ENCODE assay signal across 19 cellular contexts in genomic region chr4:134490863-134491262, GRCh38.
A peak's percentile ranks its signal among the peaks of the same experiment; 100 is the strongest.
DNase-seq lines count a peak whose midpoint lies in the region; TF ChIP-seq lines count a peak whose summit lies in the region.
"Had no signal": no experiment of that assay in that cellular context is flagged by ENCODE, and none has a peak within 500 bp of the region (broad histone marks: within the 10 kb centered on the region; RNA-seq: fewer than 3 reads in every experiment).

No MANE protein-coding gene starts in this region.

- H3K9ac ChIP-seq in smooth muscle cell (ENCODE audit: low read depth), result no peak overlapping the region

- H2AFZ ChIP-seq in smooth muscle cell (ENCODE audit: low read depth), result no peak overlapping the region
- H2AFZ ChIP-seq: PC-9 had no signal

- no peaks in the 10 kb centered on the region for H4K20me1 ChIP-seq in smooth muscle cell (ENCODE audit: low read depth)

- no peak for TF ChIP-seq CTCF in smooth muscle cell (IDR thresholded peaks at IDR 0.05; ENCODE audit: borderline replicate concordance, insufficient read depth, poor library complexity, severe bottlenecking)
- no peak for TF ChIP-seq CTCF in GM10248 (IDR thresholded peaks at IDR 0.05; ENCODE audit: control extremely low read depth, extremely low read depth, low read depth, missing control alignments)

- no peaks in the 10 kb centered on the region for H3K9me3 ChIP-seq in SJCRH30 (replicated peaks)
- no peaks in the 10 kb centered on the region for H3K9me3 ChIP-seq in smooth muscle cell (replicated peaks; ENCODE audit: low read depth)
- H3K9me3 ChIP-seq: BE2C, HAP-1, SJSA1 had no signal

- H3K4me2 ChIP-seq in smooth muscle cell, result no peak overlapping the region
- H3K4me2 ChIP-seq: PC-9 had no signal

- DNase-seq in HS-5 (ENCODE audit: low read depth) (peak; percentile 25), SJCRH30 (peak; percentile 51 to 54), iris pigment epithelial cell (ENCODE audit: low read depth) (peak; percentile 0), GF-D8 (lab: John Stamatoyannopoulos, UW) (no peak), C1 segment of cervical spinal cord (lab: John Stamatoyannopoulos, UW) (no peak), smooth muscle cell (lab: John Stamatoyannopoulos, UW; ENCODE audit: unreplicated experiment) (no peak), GM10248 (ENCODE audit: extremely low spot score) (no peak)
- DNase-seq: BE2C; CD4-positive, alpha-beta T cell; DMS153; EL; NCI-H1105; NCI-H1694 treated with DMSO at 0.1 percent for 48 hours; NCI-H524; PC-9 had no signal

- H3K4me3 ChIP-seq in SJCRH30 (no peak overlapping the region), smooth muscle cell (no peak overlapping the region)
- H3K4me3 ChIP-seq: HAP-1, PC-9, SJSA1 had no signal

- POLR2A ChIA-PET in GM10248 (lab: Yijun Ruan, JAX), result no interaction called here

- WGBS in smooth muscle cell (ENCODE audit: low lambda C conversion rate), result 96% methylated on average over 1 of the region's 1 CpG

- CTCF ChIA-PET in GM10248 (lab: Yijun Ruan, JAX), result no interaction called here

- H3K27ac ChIP-seq in SJCRH30 (no peak overlapping the region), smooth muscle cell (ENCODE audit: low read depth) (no peak overlapping the region)
- H3K27ac ChIP-seq: HL-60, PC-9, RWPE1, SJSA1 had no signal

- H3K79me2 ChIP-seq in smooth muscle cell (ENCODE audit: low read depth), result no peaks in the 10 kb centered on the region

- H3K27me3 ChIP-seq in SJCRH30, result no peaks in the 10 kb centered on the region
- H3K27me3 ChIP-seq in smooth muscle cell (ENCODE audit: low read depth), result no peaks in the 10 kb centered on the region
- H3K27me3 ChIP-seq: BE2C, SJSA1 had no signal

- H3K4me1 ChIP-seq in SJCRH30 (peaks cover 3% of the 10 kb centered on the region; the same call in 1 of the 2 replicates), smooth muscle cell (ENCODE audit: low read depth) (no peaks in the 10 kb centered on the region)
- H3K4me1 ChIP-seq: BE2C, HAP-1, SJSA1 had no signal

- H3K36me3 ChIP-seq in SJCRH30, result no peaks in the 10 kb centered on the region
- H3K36me3 ChIP-seq in smooth muscle cell (ENCODE audit: low read depth), result no peaks in the 10 kb centered on the region
- H3K36me3 ChIP-seq: BE2C, HAP-1, SJSA1 had no signal

- no peaks in the 10 kb centered on the region for H3F3A ChIP-seq in smooth muscle cell (ENCODE audit: low read depth)

Comparison
In these comparisons a context has a peak if more than half of its experiments do, and no peak if none do; other contexts are left out.
1. DNase-seq: peak in HS-5 (single experiment), SJCRH30 (2 of 2) and iris pigment epithelial cell (single experiment); none in GF-D8 (single experiment), C1 segment of cervical spinal cord (0 of 14), smooth muscle cell (single experiment) and GM10248 (single experiment).